Comparison of ENCODE assay signal across 25 cellular contexts in genomic region chr2:11079131-11079824, GRCh38.
A peak's percentile ranks its signal among the peaks of the same experiment; 100 is the strongest.
DNase-seq lines count a peak whose midpoint lies in the region; ATAC-seq and TF ChIP-seq lines count a peak whose summit lies in the region.
"Had no signal": no experiment of that assay in that cellular context is flagged by ENCODE, and none has a peak within 500 bp of the region (broad histone marks: within the 10 kb centered on the region; RNA-seq: fewer than 3 reads in every experiment).

No MANE protein-coding gene starts in this region.

- H3K9me3 ChIP-seq in PC-3 (ENCODE audit: low read length) = no peaks in the 10 kb centered on the region
- H3K9me3 ChIP-seq: MG63, sigmoid colon, SJCRH30, tibial artery had no signal

- H3K4me3 ChIP-seq in PC-3 (ENCODE audit: low read length) (no peak overlapping the region), lower leg skin (ENCODE audit: low read depth, poor library complexity, severe bottlenecking) (no peak overlapping the region)
- H3K4me3 ChIP-seq: MG63, sigmoid colon, SJCRH30, tibial artery had no signal

- H3K4me1 Mint-ChIP-seq in activated CD8-positive, alpha-beta T cell treated with anti-CD3 and anti-CD28 coated beads, Interleukin-2, amount 10 ng/mL, durations not matched to agents 7 days and 5 days (ENCODE audit: low read depth) = no peaks in the 10 kb centered on the region
- H3K4me1 Mint-ChIP-seq in activated CD8-positive, alpha-beta T cell treated with anti-CD3 and anti-CD28 coated beads for 36 hours (ENCODE audit: low read depth) = no peaks in the 10 kb centered on the region
- H3K4me1 Mint-ChIP-seq: CD8-positive, alpha-beta memory T cell; stimulated activated naive CD8-positive, alpha-beta T cell treated with anti-CD3 and anti-CD28 coated beads, Interleukin-15, amount 100 ng/mL, for 72 hours; T-cell had no signal

- ATAC-seq in activated CD8-positive, alpha-beta T cell treated with anti-CD3 and anti-CD28 coated beads, Interleukin-2, amount 10 ng/mL, durations not matched to agents 7 days and 5 days = no peak
- ATAC-seq in activated CD8-positive, alpha-beta T cell treated with anti-CD3 and anti-CD28 coated beads for 36 hours = no peak
- no peak for ATAC-seq in PC-3
- ATAC-seq: activated CD4-positive, CD25-positive, alpha-beta regulatory T cell treated with anti-CD3 and anti-CD28 coated beads, Interleukin-2, amount 50 U/mL, for 24 hours; left ventricle myocardium superior; stimulated activated naive CD8-positive, alpha-beta T cell treated with anti-CD3 and anti-CD28 coated beads, Interleukin-15, amount 100 ng/mL, for 72 hours; T-cell had no signal

- H3K36me3 Mint-ChIP-seq in activated CD8-positive, alpha-beta T cell treated with anti-CD3 and anti-CD28 coated beads, Interleukin-2, amount 10 ng/mL, durations not matched to agents 7 days and 5 days (ENCODE audit: low read depth) = no peaks in the 10 kb centered on the region
- no peaks in the 10 kb centered on the region for H3K36me3 Mint-ChIP-seq in activated CD8-positive, alpha-beta T cell treated with anti-CD3 and anti-CD28 coated beads for 36 hours (ENCODE audit: low read depth)
- H3K36me3 Mint-ChIP-seq: T-cell had no signal

- H3K9me3 Mint-ChIP-seq in activated CD8-positive, alpha-beta T cell treated with anti-CD3 and anti-CD28 coated beads, Interleukin-2, amount 10 ng/mL, durations not matched to agents 7 days and 5 days (ENCODE audit: insufficient read depth) = no peaks in the 10 kb centered on the region
- no peaks in the 10 kb centered on the region for H3K9me3 Mint-ChIP-seq in activated CD8-positive, alpha-beta T cell treated with anti-CD3 and anti-CD28 coated beads for 36 hours
- H3K9me3 Mint-ChIP-seq: CD8-positive, alpha-beta memory T cell; neural crest cell; stimulated activated naive CD8-positive, alpha-beta T cell treated with anti-CD3 and anti-CD28 coated beads, Interleukin-15, amount 100 ng/mL, for 72 hours; T-cell had no signal

- 66 to 69% methylated on average over 8 of the region's 8 CpGs for WGBS in lower leg skin, 2 donors

- H3K27ac ChIP-seq in PC-3 (ENCODE audit: low read length) = no peak overlapping the region
- H3K27ac ChIP-seq: sigmoid colon, SJCRH30, tibial artery had no signal

- DNase-seq in activated CD8-positive, alpha-beta T cell treated with anti-CD3 and anti-CD28 coated beads, Interleukin-2, amount 10 ng/mL, durations not matched to agents 7 days and 5 days = peak; percentile 4
- no peak for DNase-seq in activated CD8-positive, alpha-beta T cell treated with anti-CD3 and anti-CD28 coated beads for 36 hours
- DNase-seq in PC-3 (peak; percentile 62), lower leg skin (ENCODE audit: low spot score in 2 of 2) (peak; percentile 4 to 45), ureter (ENCODE audit: low spot score) (peak; percentile 14), DMS79 (lab: John Stamatoyannopoulos, UW) (no peak), NCI-H510A treated with DMSO at 0.1 percent for 48 hours (lab: John Stamatoyannopoulos, UW) (no peak), AG08395 (ENCODE audit: low spot score) (no peak)
- DNase-seq: activated naive CD4-positive, alpha-beta T cell treated with Interleukin-2 at 50 U/mL for 16 hours; activated T-cell treated with anti-CD3 and anti-CD28 coated beads, Interleukin-2, amount 50 U/mL, for 48 hours; CD8-positive, alpha-beta memory T cell; DMS53; GF-D8; KBM-7; left ventricle myocardium superior; MG63; NCI-H187; NCI-H526 treated with DMSO at 0.1 percent for 48 hours; sigmoid colon; SJCRH30; stimulated activated naive CD8-positive, alpha-beta T cell treated with anti-CD3 and anti-CD28 coated beads, Interleukin-15, amount 100 ng/mL, for 72 hours; T-cell had no signal

- intact Hi-C loops in activated CD8-positive, alpha-beta T cell treated with anti-CD3 and anti-CD28 coated beads for 36 hours (cut with micrococcal nuclease) = no loop called here
- intact Hi-C loops in PC-3 (cut with micrococcal nuclease) = no loop called here
- intact Hi-C loops in lower leg skin (cut with DNase I; ENCODE audit: low total_unique reads) = no loop called here

- no peaks in the 10 kb centered on the region for H4K20me1 ChIP-seq in PC-3 (ENCODE audit: low read length)

- H2AFZ ChIP-seq in PC-3 (ENCODE audit: low read length) = no peak overlapping the region

- no peaks in the 10 kb centered on the region for H3K9me2 ChIP-seq in PC-3 (replicated peaks; ENCODE audit: low read length)

- H3K36me3 ChIP-seq in PC-3 (ENCODE audit: low read depth, low read length) = no peaks in the 10 kb centered on the region
- H3K36me3 ChIP-seq: MG63, sigmoid colon, SJCRH30, tibial artery had no signal

- no peak overlapping the region for H3K4me2 ChIP-seq in PC-3 (ENCODE audit: low read length)

- H3K9ac ChIP-seq in PC-3 (ENCODE audit: low read length) = no peak overlapping the region

- no peaks in the 10 kb centered on the region for H3F3A ChIP-seq in PC-3 (ENCODE audit: low read length, unreplicated experiment)

- no peak for TF ChIP-seq POLR2A in lower leg skin (IDR thresholded peaks at IDR 0.05)

- no peak for TF ChIP-seq CTCF in activated CD8-positive, alpha-beta T cell treated with anti-CD3 and anti-CD28 coated beads for 36 hours (IDR thresholded peaks at IDR 0.05)
- TF ChIP-seq CTCF in PC-3 (conservative IDR thresholded peaks at IDR 0.05; ENCODE audit: low read depth, low read length) = no peak
- TF ChIP-seq CTCF in lower leg skin (IDR thresholded peaks at IDR 0.05) = no peak

- POLR2A ChIA-PET in activated CD8-positive, alpha-beta T cell treated with anti-CD3 and anti-CD28 coated beads, Interleukin-2, amount 10 ng/mL, durations not matched to agents 7 days and 5 days (lab: Charles Lee) = no interaction called here
- POLR2A ChIA-PET in activated CD8-positive, alpha-beta T cell treated with anti-CD3 and anti-CD28 coated beads for 36 hours (lab: Charles Lee) = interaction anchor here (0.7 kb wide), 1 partner anchor 13 kb away, joined by 4 read pairs; no protein-coding TSS in a partner anchor
- POLR2A ChIA-PET in PC-3 (lab: Charles Lee; ENCODE audit: unreplicated experiment) = no interaction called here

- CTCF ChIA-PET in activated CD8-positive, alpha-beta T cell treated with anti-CD3 and anti-CD28 coated beads, Interleukin-2, amount 10 ng/mL, durations not matched to agents 7 days and 5 days (lab: Charles Lee) = no interaction called here
- CTCF ChIA-PET in activated CD8-positive, alpha-beta T cell treated with anti-CD3 and anti-CD28 coated beads for 36 hours (lab: Charles Lee) = interaction anchor here (0.7 kb wide), 1 partner anchor 1742 kb away, joined by 3 read pairs; no protein-coding TSS in a partner anchor
- CTCF ChIA-PET in PC-3 (lab: Charles Lee) = no interaction called here

- H3K4me3 Mint-ChIP-seq in activated CD8-positive, alpha-beta T cell treated with anti-CD3 and anti-CD28 coated beads, Interleukin-2, amount 10 ng/mL, durations not matched to agents 7 days and 5 days = no peak overlapping the region
- H3K4me3 Mint-ChIP-seq in activated CD8-positive, alpha-beta T cell treated with anti-CD3 and anti-CD28 coated beads for 36 hours = no peak overlapping the region
- H3K4me3 Mint-ChIP-seq: CD8-positive, alpha-beta memory T cell; neural crest cell; stimulated activated naive CD8-positive, alpha-beta T cell treated with anti-CD3 and anti-CD28 coated beads, Interleukin-15, amount 100 ng/mL, for 72 hours; T-cell had no signal

- no TSS peak for BruUV-seq in PC-3 (replicated peaks; lab: Mats Ljungman, UMichigan)

- H3K4me1 ChIP-seq in PC-3 (ENCODE audit: insufficient read depth, low read length) = peaks cover 13% of the 10 kb centered on the region
- H3K4me1 ChIP-seq: sigmoid colon, SJCRH30, tibial artery had no signal

- no peaks in the 10 kb centered on the region for H3K27me3 ChIP-seq in PC-3 (ENCODE audit: low read length)
- H3K27me3 ChIP-seq: MG63, SJCRH30 had no signal

- H3K27ac Mint-ChIP-seq in activated CD8-positive, alpha-beta T cell treated with anti-CD3 and anti-CD28 coated beads, Interleukin-2, amount 10 ng/mL, durations not matched to agents 7 days and 5 days = no peak overlapping the region
- no peak overlapping the region for H3K27ac Mint-ChIP-seq in activated CD8-positive, alpha-beta T cell treated with anti-CD3 and anti-CD28 coated beads for 36 hours
- H3K27ac Mint-ChIP-seq: CD8-positive, alpha-beta memory T cell; stimulated activated naive CD8-positive, alpha-beta T cell treated with anti-CD3 and anti-CD28 coated beads, Interleukin-15, amount 100 ng/mL, for 72 hours; T-cell had no signal

- H3K27me3 Mint-ChIP-seq in activated CD8-positive, alpha-beta T cell treated with anti-CD3 and anti-CD28 coated beads, Interleukin-2, amount 10 ng/mL, durations not matched to agents 7 days and 5 days (ENCODE audit: low read depth) = peaks cover 2% of the 10 kb centered on the region
- peaks cover 9% of the 10 kb centered on the region for H3K27me3 Mint-ChIP-seq in activated CD8-positive, alpha-beta T cell treated with anti-CD3 and anti-CD28 coated beads for 36 hours
- H3K27me3 Mint-ChIP-seq: stimulated activated naive CD8-positive, alpha-beta T cell treated with anti-CD3 and anti-CD28 coated beads, Interleukin-15, amount 100 ng/mL, for 72 hours had no signal

- no peaks in the 10 kb centered on the region for H3K79me2 ChIP-seq in PC-3 (ENCODE audit: low read length)

Comparison
In these comparisons a context has a peak if more than half of its experiments do, and no peak if none do; other contexts are left out.
1. DNase-seq: peak in activated CD8-positive, alpha-beta T cell treated with anti-CD3 and anti-CD28 coated beads, Interleukin-2, amount 10 ng/mL, durations not matched to agents 7 days and 5 days (single experiment), PC-3 (single experiment), lower leg skin (2 of 2) and ureter (single experiment); none in activated CD8-positive, alpha-beta T cell treated with anti-CD3 and anti-CD28 coated beads for 36 hours (single experiment), DMS79 (single experiment), NCI-H510A treated with DMSO at 0.1 percent for 48 hours (single experiment) and AG08395 (single experiment).